In genomic region chr15:33405096-33405495, GRCh38 we compare ENCODE assay signal across 9 cellular contexts.
"Had no signal": no experiment of that assay in that cellular context is flagged by ENCODE, and none has a peak within 500 bp of the region (broad histone marks: within the 10 kb centered on the region; RNA-seq: fewer than 3 reads in every experiment).

No MANE protein-coding gene starts in this region.

- H3K4me3 Mint-ChIP-seq: HFFc6, IgD-negative memory B cell had no signal

- H2AFZ ChIP-seq: GM23248 had no signal

- H3K36me3 Mint-ChIP-seq: IgD-negative memory B cell had no signal

- H3K4me3 ChIP-seq: GM23248, HAP-1 had no signal

- ATAC-seq: HCT116, HepG2 had no signal

- H3K9ac ChIP-seq: GM23248 had no signal

- H3K4me1 Mint-ChIP-seq: IgD-negative memory B cell had no signal

- H3K9me3 Mint-ChIP-seq: HFFc6 had no signal

- H3K36me3 ChIP-seq: HAP-1 had no signal

- H3K27ac Mint-ChIP-seq: HFFc6, IgD-negative memory B cell had no signal

- H3K4me1 ChIP-seq: HAP-1 had no signal

- H3K27ac ChIP-seq: GM23248, HL-60 had no signal

- DNase-seq: GM23248, GOT3, H7, HFFc6 had no signal

- H3K9me3 ChIP-seq: HAP-1 had no signal
